In the genomic region with DNA sequence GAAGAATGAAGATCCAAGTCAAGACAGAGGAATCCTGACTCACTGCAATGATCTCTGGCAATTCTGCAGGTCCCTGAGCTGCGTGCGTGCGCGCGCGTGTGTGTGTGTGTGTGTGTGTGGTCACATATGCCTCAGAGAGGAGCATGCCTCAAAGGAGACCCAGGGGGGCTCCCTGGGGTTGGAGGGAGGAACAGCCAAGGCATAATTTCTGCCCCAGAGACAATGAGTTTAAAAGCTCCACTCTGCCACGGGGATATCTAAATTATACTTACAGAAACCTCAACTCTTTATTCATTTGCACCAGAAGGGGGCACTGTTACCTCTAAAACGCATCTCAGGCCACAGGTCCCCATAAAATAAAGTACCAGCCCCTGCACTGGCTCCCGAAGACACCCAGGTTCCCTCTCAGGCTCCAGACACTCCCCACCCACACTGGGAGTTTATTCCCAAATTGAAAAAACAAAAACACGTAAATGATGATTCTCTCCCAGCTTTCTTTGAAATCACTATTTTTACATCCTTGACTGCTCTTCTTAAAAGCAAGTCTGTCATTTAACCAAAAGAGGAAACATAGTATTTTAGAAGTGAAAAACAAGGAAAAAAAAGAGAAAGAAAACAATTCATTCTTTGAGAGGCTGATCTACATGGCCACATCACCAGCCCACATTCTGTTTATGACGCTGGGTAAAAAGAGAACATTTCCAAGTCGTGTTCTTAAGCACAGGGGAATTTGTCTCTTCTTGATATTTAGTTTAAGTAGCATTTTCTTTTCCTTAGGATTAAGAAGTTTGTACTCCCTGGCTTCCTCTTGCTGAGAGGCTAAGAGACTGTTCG, we compare ENCODE assay signal across 1 cellular context.
TF ChIP-seq lines count a peak whose summit lies in the region.

No MANE protein-coding gene starts in this region.

TF ChIP-seq in GM12878, 131 proteins besides CTCF, POLR2A, EP300 and RAD21 (continued from another document):
- TF ChIP-seq, protein P1, sequence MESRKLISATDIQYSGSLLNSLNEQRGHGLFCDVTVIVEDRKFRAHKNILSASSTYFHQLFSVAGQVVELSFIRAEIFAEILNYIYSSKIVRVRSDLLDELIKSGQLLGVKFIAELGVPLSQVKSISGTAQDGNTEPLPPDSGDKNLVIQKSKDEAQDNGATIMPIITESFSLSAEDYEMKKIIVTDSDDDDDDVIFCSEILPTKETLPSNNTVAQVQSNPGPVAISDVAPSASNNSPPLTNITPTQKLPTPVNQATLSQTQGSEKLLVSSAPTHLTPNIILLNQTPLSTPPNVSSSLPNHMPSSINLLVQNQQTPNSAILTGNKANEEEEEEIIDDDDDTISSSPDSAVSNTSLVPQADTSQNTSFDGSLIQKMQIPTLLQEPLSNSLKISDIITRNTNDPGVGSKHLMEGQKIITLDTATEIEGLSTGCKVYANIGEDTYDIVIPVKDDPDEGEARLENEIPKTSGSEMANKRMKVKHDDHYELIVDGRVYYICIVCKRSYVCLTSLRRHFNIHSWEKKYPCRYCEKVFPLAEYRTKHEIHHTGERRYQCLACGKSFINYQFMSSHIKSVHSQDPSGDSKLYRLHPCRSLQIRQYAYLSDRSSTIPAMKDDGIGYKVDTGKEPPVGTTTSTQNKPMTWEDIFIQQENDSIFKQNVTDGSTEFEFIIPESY (IDR thresholded peaks at IDR 0.05): no peak
- TF ChIP-seq YY1 (IDR thresholded peaks at IDR 0.05; ENCODE audit: low read depth, low read length): 0 out of 2 replicates have a peak, but pooled peaks have one; percentile 42
- TF ChIP-seq ZZZ3 (IDR thresholded peaks at IDR 0.05; ENCODE audit: control insufficient read depth, insufficient read length, low read depth): no peak
- TF ChIP-seq, protein P2, sequence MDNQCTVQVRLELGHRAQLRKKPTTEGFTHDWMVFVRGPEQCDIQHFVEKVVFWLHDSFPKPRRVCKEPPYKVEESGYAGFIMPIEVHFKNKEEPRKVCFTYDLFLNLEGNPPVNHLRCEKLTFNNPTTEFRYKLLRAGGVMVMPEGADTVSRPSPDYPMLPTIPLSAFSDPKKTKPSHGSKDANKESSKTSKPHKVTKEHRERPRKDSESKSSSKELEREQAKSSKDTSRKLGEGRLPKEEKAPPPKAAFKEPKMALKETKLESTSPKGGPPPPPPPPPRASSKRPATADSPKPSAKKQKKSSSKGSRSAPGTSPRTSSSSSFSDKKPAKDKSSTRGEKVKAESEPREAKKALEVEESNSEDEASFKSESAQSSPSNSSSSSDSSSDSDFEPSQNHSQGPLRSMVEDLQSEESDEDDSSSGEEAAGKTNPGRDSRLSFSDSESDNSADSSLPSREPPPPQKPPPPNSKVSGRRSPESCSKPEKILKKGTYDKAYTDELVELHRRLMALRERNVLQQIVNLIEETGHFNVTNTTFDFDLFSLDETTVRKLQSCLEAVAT (IDR thresholded peaks at IDR 0.05): peak; percentile 35; the same call in 1 of the 2 replicates
- no peak for TF ChIP-seq NFYA (IDR thresholded peaks at IDR 0.05; ENCODE audit: borderline replicate concordance, low read depth, low read length)
- TF ChIP-seq, protein P3, sequence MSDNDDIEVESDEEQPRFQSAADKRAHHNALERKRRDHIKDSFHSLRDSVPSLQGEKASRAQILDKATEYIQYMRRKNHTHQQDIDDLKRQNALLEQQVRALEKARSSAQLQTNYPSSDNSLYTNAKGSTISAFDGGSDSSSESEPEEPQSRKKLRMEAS (IDR thresholded peaks at IDR 0.05; ENCODE audit: low read depth, low read length): no peak
- TF ChIP-seq SMC3 (IDR thresholded peaks at IDR 0.05; ENCODE audit: borderline replicate concordance, low read length): peak; percentile 90
- peak; percentile 26; the same call in 1 of the 2 replicates for TF ChIP-seq RB1 (IDR thresholded peaks at IDR 0.05; ENCODE audit: borderline replicate concordance)
- peak; percentile 45; the same call in 1 of the 2 replicates for TF ChIP-seq ZNF207 (IDR thresholded peaks at IDR 0.05; ENCODE audit: borderline replicate concordance)
TF ChIP-seq in GM12878: peak in this region for 11.
